Comparison of ENCODE assay signal across 8 cellular contexts in the genomic region with DNA sequence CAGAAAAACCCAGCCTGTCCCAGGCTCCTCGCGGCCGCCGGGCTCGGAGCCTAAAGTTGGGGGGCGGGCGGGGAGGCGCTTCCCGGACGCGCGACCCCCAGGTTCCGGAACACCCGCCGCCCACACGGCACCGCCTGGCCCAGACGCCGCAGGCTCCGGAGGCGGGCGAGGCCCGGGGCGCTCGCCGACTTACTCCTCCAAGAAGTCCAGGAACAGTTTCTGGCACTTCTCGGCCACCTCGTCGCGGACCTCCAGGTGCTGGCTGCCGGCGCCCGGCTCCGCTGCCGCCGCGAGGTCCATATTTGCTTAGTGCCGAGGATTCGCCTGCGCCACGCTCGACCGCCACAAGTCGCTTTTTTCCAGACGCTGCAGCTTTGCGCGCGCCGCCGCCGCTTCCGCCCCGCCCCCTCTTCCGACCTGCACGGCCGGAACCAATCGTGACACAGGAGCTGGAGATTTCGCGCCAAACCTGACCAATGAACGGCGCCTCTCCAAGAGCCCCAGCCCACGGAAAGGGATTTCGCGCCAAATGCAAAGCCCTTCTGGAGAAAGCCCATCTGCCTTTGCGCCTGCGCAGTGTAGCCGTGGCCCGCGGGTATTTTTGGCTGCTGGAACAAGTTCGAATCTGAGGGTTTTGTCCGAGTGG. TPM values are rescaled to one million over a fixed set of nuclear protein-coding genes. Genes with fewer than 3 reads are reported as not detected.
A peak's percentile ranks its signal among the peaks of the same experiment; 100 is the strongest.
DNase-seq lines count a peak whose midpoint lies in the region; ATAC-seq, FAIRE-seq and TF ChIP-seq lines count a peak whose summit lies in the region.

TSS of gene MCM6 (minus strand) at position 378 of the 646 bp plus-strand sequence. CDS start at position 300, 78 bp downstream.

- POLR2A ChIA-PET in activated B cell treated with CpG ODN at 0.5 μM for 24 hours (lab: Charles Lee): interaction anchor here (0.5 to 2.0 kb wide), 7 partner anchors 10 to 827 kb away, joined by 3 to 8 read pairs (median 3); partner anchors contain the start of gene ZRANB3

- H3K4me3 Mint-ChIP-seq in activated B cell treated with CpG ODN at 0.5 μM for 24 hours: peak within 1 kb of the TSS; percentile 95

- TF ChIP-seq POLR2A in GM18951 (IDR thresholded peaks at IDR 0.05; ENCODE audit: extremely low read depth, insufficient read depth, insufficient read length): peak; percentile 63

- H3K27me3 Mint-ChIP-seq in activated B cell treated with CpG ODN at 0.5 μM for 24 hours: no peaks in the 10 kb centered on the region

- H3K27ac Mint-ChIP-seq in activated B cell treated with CpG ODN at 0.5 μM for 24 hours: peak within 1 kb of the TSS; percentile 90

- peak; percentile 94 for FAIRE-seq in islet of Langerhans (lab: Jason Lieb, UNC)

- no peaks in the 10 kb centered on the region for H3K9me3 Mint-ChIP-seq in activated B cell treated with CpG ODN at 0.5 μM for 24 hours

- in situ Hi-C loops in GM18951 (cut with MboI; ENCODE audit: low sequenced_read_pairs, unreplicated experiment): no loop called here

- H3K36me3 Mint-ChIP-seq in activated B cell treated with CpG ODN at 0.5 μM for 24 hours (ENCODE audit: low read depth): peaks cover 14% of the 10 kb centered on the region

- TF ChIP-seq CTCF in activated B cell treated with CpG ODN at 0.5 μM for 24 hours (IDR thresholded peaks at IDR 0.05): no peak

- ATAC-seq in HG03196 (IDR thresholded peaks at IDR 0.05; ENCODE audit: unreplicated experiment) (peak; percentile 87), activated B cell treated with CpG ODN at 0.5 μM for 24 hours (ENCODE audit: low read depth) (peak; percentile 90)

- intact Hi-C loops in activated B cell treated with CpG ODN at 0.5 μM for 24 hours (cut with micrococcal nuclease): loop anchor here (1.0 to 2.0 kb wide), 5 partner anchors 109 to 958 kb away; partner anchors contain the start of genes CCNT2, DARS1, RAB3GAP1 and UBXN4

- DNase-seq in AG08396 (ENCODE audit: low spot score) (peak; percentile 98), NCI-H345 (lab: John Stamatoyannopoulos, UW) (peak; percentile 99), activated B cell treated with CpG ODN at 0.5 μM for 24 hours (peak; percentile 87)
- peak; percentile 97 for DNase-seq in central memory CD4-positive, alpha-beta T cell
- peak; percentile 98 for DNase-seq in stimulated activated CD4-positive, alpha-beta T cell treated with anti-CD3 and anti-CD28 coated beads, Interleukin-12 subunit alpha, Interleukin-12 subunit beta, amount 100 ng/mL, for 4 hours

- H3K4me1 Mint-ChIP-seq in activated B cell treated with CpG ODN at 0.5 μM for 24 hours: peaks cover 24% of the 10 kb centered on the region

- CTCF ChIA-PET in activated B cell treated with CpG ODN at 0.5 μM for 24 hours (lab: Charles Lee): no interaction called here

RNA-seq across cellular contexts. Expression of gene MCM6, which starts in this region (rescaled TPM):
- 27.9 and 28.9 TPM in 2 replicates for total RNA-seq in activated B cell treated with CpG ODN at 0.5 μM for 24 hours

Comparison
In these comparisons a context has a peak if more than half of its experiments do, and no peak if none do; other contexts are left out.
1. Peak in every context shown above with its lines: DNase-seq and ATAC-seq.